In the genomic region with DNA sequence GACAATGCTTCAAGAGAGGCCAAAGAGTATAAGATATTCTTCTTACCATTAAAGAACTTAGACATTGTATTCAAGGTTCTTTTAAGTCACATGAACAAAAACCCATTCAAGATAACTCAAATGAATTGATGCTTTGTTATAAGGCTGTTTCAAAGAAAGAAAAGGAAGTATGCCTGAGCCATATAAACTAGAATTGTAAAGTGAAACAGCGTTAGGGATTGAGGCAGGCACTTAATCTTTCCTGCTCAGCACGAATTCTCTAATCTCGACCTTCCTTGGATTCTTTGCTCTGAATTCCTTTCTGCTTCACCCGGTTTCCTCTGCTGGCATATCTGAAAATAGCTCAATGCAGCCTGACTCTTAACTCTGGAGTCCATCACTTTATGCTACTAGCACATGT, we compare ENCODE assay signal across 25 cellular contexts.
"Had no signal": no experiment of that assay in that cellular context is flagged by ENCODE, and none has a peak within 500 bp of the region (broad histone marks: within the 10 kb centered on the region; RNA-seq: fewer than 3 reads in every experiment).

No MANE protein-coding gene starts in this region.

- FAIRE-seq: bronchial epithelial cell, K562, RCC 7860 had no signal

- H3K4me1 ChIP-seq: SJSA1 had no signal

- H3K36me3 ChIP-seq: SJSA1 had no signal

- H3K4me3 ChIP-seq: body of pancreas, K562, SJSA1 had no signal

- H3K9me3 ChIP-seq: body of pancreas, SJSA1 had no signal

- DNase-seq: activated CD4-positive, alpha-beta memory T cell treated with anti-CD3 and anti-CD28 coated beads, Interleukin-2, amount 10 ng/mL, durations not matched to agents 7 days and 5 days; activated CD4-positive, alpha-beta T cell treated with anti-CD3 and anti-CD28 coated beads for 36 hours; activated CD4-positive, alpha-beta T cell treated with anti-CD3 and anti-CD28 coated beads, Interleukin-2, amount 50 U/mL, for 1 hour; activated gamma-delta T cell treated with Interleukin-2 at 50 U/mL for 16 hours; activated naive CD4-positive, alpha-beta T cell treated with anti-CD3 and anti-CD28 coated beads, Interleukin-2, amount 10 ng/mL, durations not matched to agents 7 days and 5 days; activated naive CD8-positive, alpha-beta T cell treated with anti-CD3 and anti-CD28 coated beads, Interleukin-2, amount 10 ng/mL, durations not matched to agents 7 days and 5 days; activated T-cell treated with anti-CD3 and anti-CD28 coated beads for 4 hours; activated T-cell treated with anti-CD3 and anti-CD28 coated beads, Interleukin-2, amount 50 U/mL, for 48 hours; aorta; body of pancreas; Karpas-422; NCI-H1105 treated with DMSO at 0.1 percent for 48 hours; NCI-H1436 treated with DMSO at 0.1 percent for 48 hours; NCI-H187; NCI-H2081; NCI-H446; NCI-H524; PC-3; SHP77; T-cell had no signal

- H3K27ac ChIP-seq: body of pancreas, SJSA1, VCaP had no signal

- H3K27me3 ChIP-seq: body of pancreas, SJSA1 had no signal
